Comparison of ENCODE assay signal across 10 cellular contexts in the genomic region with DNA sequence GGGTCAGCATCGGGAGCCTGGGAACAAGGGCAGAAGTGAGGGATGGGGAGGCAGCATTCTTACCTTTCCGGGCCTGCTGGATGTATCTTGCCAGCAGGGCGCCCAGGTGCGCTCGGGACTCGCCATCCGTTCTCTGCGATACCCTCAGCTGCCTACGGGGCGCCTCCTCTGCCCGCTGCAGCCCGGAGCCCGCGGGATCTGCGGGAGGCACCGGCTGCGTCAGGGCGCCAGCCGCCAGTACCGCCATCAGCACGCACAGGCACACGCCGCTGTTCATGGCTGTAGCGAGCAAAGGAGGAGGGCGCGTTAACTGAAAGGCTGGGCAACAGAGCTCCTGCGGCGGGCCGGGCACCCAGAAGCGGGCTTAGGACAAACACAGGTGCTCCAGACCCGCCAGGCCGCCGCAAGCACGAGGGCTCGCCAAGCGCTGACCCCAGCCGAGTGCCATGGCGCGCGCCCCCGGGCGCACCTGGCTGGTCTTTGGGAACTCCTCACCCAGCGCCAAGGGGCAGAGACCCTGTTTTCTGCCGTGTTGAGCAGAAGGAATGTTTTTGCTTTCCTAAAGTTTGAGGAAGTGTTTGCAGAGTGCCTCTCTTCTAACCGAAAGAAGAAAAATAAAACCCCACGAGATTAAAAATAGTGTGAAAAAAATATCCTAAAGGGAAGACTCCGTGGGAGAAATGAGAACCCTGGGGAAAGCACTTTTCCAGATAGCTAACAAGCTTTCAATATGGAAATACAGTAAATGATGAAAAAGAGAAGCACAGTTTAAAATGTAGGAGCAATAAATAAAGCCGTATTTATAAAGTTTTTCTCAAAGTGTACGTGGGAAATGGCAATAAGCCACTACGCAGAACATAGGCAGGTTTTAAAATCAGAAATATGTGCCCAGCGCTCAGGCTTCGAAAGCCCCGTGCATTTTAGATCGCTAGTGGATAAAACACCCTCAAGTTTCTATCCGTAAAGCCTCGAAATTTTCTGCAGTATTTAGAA. TPM values are rescaled to one million over a fixed set of nuclear protein-coding genes. Genes with fewer than 3 reads are reported as not detected.
A peak's percentile ranks its signal among the peaks of the same experiment; 100 is the strongest.
DNase-seq lines count a peak whose midpoint lies in the region; ATAC-seq, FAIRE-seq and TF ChIP-seq lines count a peak whose summit lies in the region.
"Had no signal": no experiment of that assay in that cellular context is flagged by ENCODE, and none has a peak within 500 bp of the region (broad histone marks: within the 10 kb centered on the region; RNA-seq: fewer than 3 reads in every experiment).

No MANE protein-coding gene starts in this region.

- H3K27ac ChIP-seq in HCT116 (ENCODE audit: low read depth, low read length) (peak overlapping the region; percentile 18; the same call in 1 of the 2 replicates), astrocyte (ENCODE audit: low read depth, low read length) (no peak overlapping the region), mesendoderm (ENCODE audit: low read depth, low read length) (no peak overlapping the region)

- peak overlapping the region; percentile 6; the same call in 1 of the 2 replicates for H3K4me3 ChIP-seq in AG04449 (ENCODE audit: low read depth, low read length)
- H3K4me3 ChIP-seq in HCT116 (replicated peaks in 1 of 2; ENCODE audit: low read depth in 1 of 2, low read length in 2 of 2), result peak overlapping the region; percentile 36 to 53
- H3K4me3 ChIP-seq in astrocyte (ENCODE audit: insufficient read depth, low read depth, low read length), result peak overlapping the region; percentile 19
- no peak overlapping the region for H3K4me3 ChIP-seq in mesendoderm (ENCODE audit: low read length)

- CTCF ChIA-PET in AG04449 (lab: Yijun Ruan, JAX) (interaction anchor here (1.2 to 5.5 kb wide), 5 partner anchors 8 to 180 kb away, joined by 3 to 35 read pairs (median 4); no protein-coding TSS in a partner anchor), HCT116 (lab: Charles Lee) (interaction anchor here (1.2 kb wide), 1 partner anchor 180 kb away, joined by 3 read pairs; no protein-coding TSS in a partner anchor)

- peak; percentile 84 for ATAC-seq in HCT116
- ATAC-seq in GM21717 (IDR thresholded peaks at IDR 0.05; ENCODE audit: unreplicated experiment), result no peak
- ATAC-seq in GM18505 (IDR thresholded peaks at IDR 0.05; ENCODE audit: unreplicated experiment), result no peak

- no peak for DNase-seq in AG04449 (ENCODE audit: low read depth, low spot score)
- DNase-seq in HCT116 (ENCODE audit: low read depth, low spot score), result peak; percentile 18
- no peak for DNase-seq in astrocyte (ENCODE audit: low read depth)
- peak; percentile 36 for DNase-seq in mesendoderm
- DNase-seq in T-helper 2 cell treated with Interferon-gamma antibody and Interleukin-4, amounts not matched to agents 5 μg/mL and 100 μg/mL, for 36 hours (ENCODE audit: low spot score), result no peak
- DNase-seq in NCI-H1694 treated with DMSO at 0.1 percent for 48 hours (lab: John Stamatoyannopoulos, UW), result no peak

- RAD21 ChIA-PET in HCT116 (lab: Charles Lee; ENCODE audit: low non-redundant PET in 1 of 2, low total read pairs in 2 of 2, uncharacterized antibody in 2 of 2, unreplicated experiment in 2 of 2), result interaction anchor here in 1 of 2 experiments (1.6 kb wide), 1 partner anchor 16 kb away, joined by 4 read pairs; no protein-coding TSS in a partner anchor

- no peak for TF ChIP-seq RAD21 in HCT116 (IDR thresholded peaks at IDR 0.05; ENCODE audit: low read depth)

- intact Hi-C loops in HCT116 (cut with micrococcal nuclease), result no loop called here

- no peaks in the 10 kb centered on the region for H3K79me1 ChIP-seq in mesendoderm (ENCODE audit: low read length)

- H3K27me3 ChIP-seq in HCT116 (ENCODE audit: insufficient read depth, low read length), result no peaks in the 10 kb centered on the region
- H3K27me3 ChIP-seq in astrocyte (ENCODE audit: insufficient read depth, low read length), result peaks cover 33% of the 10 kb centered on the region
- peaks cover 19% of the 10 kb centered on the region for H3K27me3 ChIP-seq in mesendoderm (ENCODE audit: insufficient read depth, low read length, poor library complexity)

- no CpG with 5 or more reads among the region's 56 CpGs for WGBS in mesendoderm (ENCODE audit: extremely low coverage, insufficient coverage, low lambda C conversion rate)

- H4K5ac ChIP-seq in mesendoderm (ENCODE audit: low read length), result no peak overlapping the region

- peaks cover 9% of the 10 kb centered on the region for H3K4me1 Mint-ChIP-seq in astrocyte (ENCODE audit: low read depth, unreplicated experiment)
- H3K4me1 Mint-ChIP-seq in T-helper 2 cell treated with Interferon-gamma antibody and Interleukin-4, amounts not matched to agents 5 μg/mL and 100 μg/mL, for 36 hours (ENCODE audit: low read depth), result peaks cover 2% of the 10 kb centered on the region

- no peak for TF ChIP-seq CTCF in AG04449 (IDR thresholded peaks at IDR 0.05; ENCODE audit: insufficient read depth, low read length, missing control alignments)
- TF ChIP-seq CTCF in HCT116 (IDR thresholded peaks at IDR 0.05 in 2 of 3, conservative IDR thresholded peaks at IDR 0.05 in 1 of 3; ENCODE audit: borderline replicate concordance in 1 of 3, insufficient read depth in 1 of 3, low read depth in 2 of 3, low read length in 2 of 3), result peak in 1 of 3 experiments; percentile 19; a peak in 2 of 6 replicates
- TF ChIP-seq CTCF in astrocyte (IDR thresholded peaks at IDR 0.05; ENCODE audit: insufficient read depth, low read depth, low read length), result no peak

- H3K9me3 ChIP-seq in HCT116 (ENCODE audit: control insufficient read depth in 1 of 2, insufficient read depth in 1 of 2, low read depth in 1 of 2, low read length in 2 of 2) (no peaks in the 10 kb centered on the region), astrocyte (ENCODE audit: insufficient read depth, low read depth, low read length) (no peaks in the 10 kb centered on the region)

- H2BK15ac ChIP-seq in mesendoderm (replicated peaks; ENCODE audit: low read depth), result no peak overlapping the region

- no peaks in the 10 kb centered on the region for H3K36me3 Mint-ChIP-seq in astrocyte (ENCODE audit: low read depth, unreplicated experiment)
- H3K36me3 Mint-ChIP-seq in T-helper 2 cell treated with Interferon-gamma antibody and Interleukin-4, amounts not matched to agents 5 μg/mL and 100 μg/mL, for 36 hours (ENCODE audit: low read depth), result no peaks in the 10 kb centered on the region

- peaks cover 6 to 27% of the 10 kb centered on the region in 2 experiments; a peak in 3 of 4 replicates for H3K4me1 ChIP-seq in HCT116 (ENCODE audit: control insufficient read depth in 1 of 2, insufficient read depth in 2 of 2, low read length in 2 of 2)
- peaks cover 14% of the 10 kb centered on the region for H3K4me1 ChIP-seq in astrocyte (ENCODE audit: insufficient read depth, low read length)
- H3K4me1 ChIP-seq in mesendoderm (ENCODE audit: control insufficient read depth, low read depth, low read length), result no peaks in the 10 kb centered on the region

- peaks cover 33% of the 10 kb centered on the region for H3K27me3 Mint-ChIP-seq in astrocyte (ENCODE audit: low read depth, unreplicated experiment)
- H3K27me3 Mint-ChIP-seq in T-helper 2 cell treated with Interferon-gamma antibody and Interleukin-4, amounts not matched to agents 5 μg/mL and 100 μg/mL, for 36 hours (ENCODE audit: low read depth), result peaks cover 68% of the 10 kb centered on the region

- H2BK5ac ChIP-seq in mesendoderm (ENCODE audit: low read length), result no peak overlapping the region

- no peak overlapping the region for H3K56ac ChIP-seq in mesendoderm (ENCODE audit: low read length)

- peaks cover 4% of the 10 kb centered on the region for H3K9me3 Mint-ChIP-seq in astrocyte (ENCODE audit: unreplicated experiment)
- H3K9me3 Mint-ChIP-seq in T-helper 2 cell treated with Interferon-gamma antibody and Interleukin-4, amounts not matched to agents 5 μg/mL and 100 μg/mL, for 36 hours, result no peaks in the 10 kb centered on the region

- H2AFZ ChIP-seq in HCT116 (ENCODE audit: low read depth, low read length, poor library complexity, severe bottlenecking), result peak overlapping the region; percentile 52
- H2AFZ ChIP-seq in astrocyte (ENCODE audit: low read depth, low read length), result no peak overlapping the region

- BruUV-seq in HCT116 (replicated peaks; lab: Mats Ljungman, UMichigan), result no TSS peak

- H3K27ac Mint-ChIP-seq in astrocyte (ENCODE audit: unreplicated experiment), result no peak overlapping the region
- H3K27ac Mint-ChIP-seq in T-helper 2 cell treated with Interferon-gamma antibody and Interleukin-4, amounts not matched to agents 5 μg/mL and 100 μg/mL, for 36 hours, result no peak overlapping the region

- no peak overlapping the region for H4K8ac ChIP-seq in mesendoderm (ENCODE audit: low read depth, low read length)

- POLR2A ChIA-PET in AG04449 (lab: Yijun Ruan, JAX), result no interaction called here
- POLR2A ChIA-PET in HCT116 (lab: Charles Lee), result interaction anchor here (2.1 kb wide), 1 partner anchor 239 kb away, joined by 8 read pairs; a partner anchor contains a TSS

- H3K4me2 ChIP-seq in HCT116 (ENCODE audit: low read length) (peak overlapping the region; percentile 76), astrocyte (ENCODE audit: low read length) (peak overlapping the region; percentile 48), mesendoderm (ENCODE audit: low read length) (peak overlapping the region; percentile 48)

- no peak overlapping the region for H2AK5ac ChIP-seq in mesendoderm (ENCODE audit: low read length)

- H3K18ac ChIP-seq in mesendoderm (ENCODE audit: low read length), result no peak overlapping the region

- H3K79me2 ChIP-seq in HCT116 (ENCODE audit: insufficient read depth, low read length) (no peaks in the 10 kb centered on the region), astrocyte (ENCODE audit: insufficient read depth, low read length) (no peaks in the 10 kb centered on the region), mesendoderm (ENCODE audit: control insufficient read depth, insufficient read depth, low read length) (no peaks in the 10 kb centered on the region)

- no peak for TF ChIP-seq POLR2A in HCT116 (IDR thresholded peaks at IDR 0.05; ENCODE audit: borderline replicate concordance, extremely low read depth, insufficient read depth, insufficient read length)
- TF ChIP-seq POLR2A in GM18505 (IDR thresholded peaks at IDR 0.05; ENCODE audit: borderline replicate concordance, extremely low read depth, insufficient read depth, insufficient read length), result no peak

- H3K4me3 Mint-ChIP-seq in astrocyte (ENCODE audit: unreplicated experiment), result no peak overlapping the region
- no peak overlapping the region for H3K4me3 Mint-ChIP-seq in T-helper 2 cell treated with Interferon-gamma antibody and Interleukin-4, amounts not matched to agents 5 μg/mL and 100 μg/mL, for 36 hours

- H2BK120ac ChIP-seq in mesendoderm (ENCODE audit: low read depth, low read length), result no peak overlapping the region

- H4K20me1 ChIP-seq in HCT116 (ENCODE audit: insufficient read depth) (no peaks in the 10 kb centered on the region), astrocyte (ENCODE audit: insufficient read depth, low read length) (no peaks in the 10 kb centered on the region)

- H3K4ac ChIP-seq in mesendoderm (ENCODE audit: low read depth, low read length), result no peak overlapping the region

- H3K9ac ChIP-seq in HCT116 (ENCODE audit: low read length), result peak overlapping the region; percentile 10
- no peak overlapping the region for H3K9ac ChIP-seq in astrocyte (ENCODE audit: low read length)
- H3K9ac ChIP-seq in mesendoderm (ENCODE audit: low read length), result no peak overlapping the region

- H3K9me2 ChIP-seq in HCT116 (ENCODE audit: insufficient read depth), result no peaks in the 10 kb centered on the region

- no peak for FAIRE-seq in astrocyte (lab: Jason Lieb, UNC)
- FAIRE-seq: colon, G401.6 had no signal

- H3K23ac ChIP-seq in mesendoderm (ENCODE audit: low read length), result no peak overlapping the region

- H3K36me3 ChIP-seq in HCT116 (ENCODE audit: control insufficient read depth in 1 of 2, insufficient read depth in 2 of 2, low read length in 2 of 2) (no peaks in the 10 kb centered on the region), astrocyte (ENCODE audit: insufficient read depth, low read length) (no peaks in the 10 kb centered on the region), mesendoderm (ENCODE audit: control insufficient read depth, insufficient read depth, low read length) (no peaks in the 10 kb centered on the region)

RNA-seq across cellular contexts. Expression of a gene that starts 2.3 kb away (rescaled TPM):
- 0.32 TPM for total RNA-seq in HCT116 (2021; ENCODE audit: unreplicated experiment)
- 0.52 and 0.54 TPM in 2 replicates for polyA plus RNA-seq in HCT116 (2012)
- total RNA-seq in astrocyte, result not detected in 2 replicates
- polyA plus RNA-seq in mesendoderm (2013, experiment 1 of 2), result 0.86 TPM
- polyA plus RNA-seq in mesendoderm (2013, experiment 2 of 2), result 0.64 TPM

Comparison
In these comparisons a context has a peak if more than half of its experiments do, and no peak if none do; other contexts are left out.
1. DNase-seq: peak in HCT116 (single experiment) and mesendoderm (single experiment); none in AG04449 (single experiment), astrocyte (single experiment), T-helper 2 cell treated with Interferon-gamma antibody and Interleukin-4, amounts not matched to agents 5 μg/mL and 100 μg/mL, for 36 hours (single experiment) and NCI-H1694 treated with DMSO at 0.1 percent for 48 hours (single experiment).
2. Peak in every context shown above with its lines, with median percentiles within 50 percentile points of each other: H3K4me2 ChIP-seq.